ENCODE assay signal across 8 cellular contexts in genomic region chr12:31749024-31749704, GRCh38. TPM values are rescaled to one million over a fixed set of nuclear protein-coding genes. Genes with fewer than 3 reads are reported as not detected.
DNase-seq lines count a peak whose midpoint lies in the region; ATAC-seq and TF ChIP-seq lines count a peak whose summit lies in the region.

No MANE protein-coding gene starts in this region.

- no peak for TF ChIP-seq CTCF in foreskin keratinocyte (conservative IDR thresholded peaks at IDR 0.05)
- no peak for TF ChIP-seq CTCF in retinal pigment epithelial cell (conservative IDR thresholded peaks at IDR 0.05; ENCODE audit: low read depth, low read length)

- peaks cover 20% of the 10 kb centered on the region for H3K4me1 ChIP-seq in foreskin keratinocyte

- H3K27me3 ChIP-seq in foreskin keratinocyte = no peaks in the 10 kb centered on the region

- peak overlapping the region; percentile 91 for H3K27ac ChIP-seq in foreskin keratinocyte

- DNase-seq in COLO668 (lab: John Stamatoyannopoulos, UW; ENCODE audit: unreplicated experiment) = peak; percentile 82
- DNase-seq in NCI-H748 (lab: John Stamatoyannopoulos, UW; ENCODE audit: unreplicated experiment) = peak; percentile 100
- DNase-seq in activated CD8-positive, alpha-beta memory T cell treated with anti-CD3 and anti-CD28 coated beads, Interleukin-2, amount 50 U/mL, for 48 hours = peak; percentile 68
- DNase-seq in foreskin keratinocyte = peak; percentile 100
- peak; percentile 95 for DNase-seq in retinal pigment epithelial cell (ENCODE audit: low read depth)
- no peak for DNase-seq in posterior vena cava (ENCODE audit: low spot score)

- intact Hi-C loops in posterior vena cava (cut with DNase I) = no loop called here

- H3K4me3 ChIP-seq in retinal pigment epithelial cell (ENCODE audit: low read length) = no peak overlapping the region

- peak; percentile 75 for ATAC-seq in GM19463 (IDR thresholded peaks at IDR 0.05; ENCODE audit: unreplicated experiment)
- ATAC-seq in HG03558 (IDR thresholded peaks at IDR 0.05; ENCODE audit: extremely low read depth, unreplicated experiment) = peak; percentile 79
- peak; percentile 97 for ATAC-seq in foreskin keratinocyte

RNA-seq across cellular contexts. Expression of gene AMN1, which starts 20.3 kb away (rescaled TPM):
- total RNA-seq in foreskin keratinocyte = 5.6 and 5.9 TPM in 2 replicates
- 4.8 and 5.8 TPM in 2 replicates for polyA plus RNA-seq in foreskin keratinocyte
- total RNA-seq in posterior vena cava = 10 to 100 TPM; 10.5 to 12.3 TPM
